Comparison of ENCODE assay signal across 9 cellular contexts in the genomic region with DNA sequence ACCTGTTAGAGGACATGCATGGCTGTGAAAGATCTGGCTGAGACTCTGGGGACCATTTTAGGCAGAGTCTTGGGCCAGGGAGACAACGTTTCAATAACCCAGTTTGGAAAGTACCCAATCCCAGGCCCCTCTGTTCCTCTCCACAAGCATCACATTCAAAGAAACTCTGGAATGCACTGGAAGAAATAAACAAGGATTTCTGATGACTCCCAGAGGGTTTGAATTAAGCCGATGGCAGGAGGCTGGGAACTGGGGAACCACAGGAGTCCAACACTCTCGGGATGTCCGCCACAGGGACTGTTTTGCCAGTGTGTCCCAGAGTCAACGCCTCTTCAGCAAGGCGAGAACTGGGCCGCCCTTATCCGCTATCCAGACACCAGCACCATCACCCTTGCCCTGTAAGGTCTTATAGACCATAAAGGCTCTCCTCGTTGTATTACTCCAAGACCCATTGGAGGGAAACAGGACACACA. TPM values are rescaled to one million over a fixed set of nuclear protein-coding genes. Genes with fewer than 3 reads are reported as not detected.
DNase-seq lines count a peak whose midpoint lies in the region; ATAC-seq and TF ChIP-seq lines count a peak whose summit lies in the region.
"Had no signal": no experiment of that assay in that cellular context is flagged by ENCODE, and none has a peak within 500 bp of the region (broad histone marks: within the 10 kb centered on the region; RNA-seq: fewer than 3 reads in every experiment).

No MANE protein-coding gene starts in this region.

- no peak overlapping the region for H3K27ac Mint-ChIP-seq in naive thymus-derived CD4-positive, alpha-beta T cell

- BruUV-seq in Panc1 (replicated peaks; lab: Mats Ljungman, UMichigan): no TSS peak

- H3K9me3 Mint-ChIP-seq in naive thymus-derived CD4-positive, alpha-beta T cell: peaks cover 0 to 1% (median 0%) of the 10 kb centered on the region in 11 donors

- no peaks in the 10 kb centered on the region for H3K9me3 ChIP-seq in Panc1 (ENCODE audit: control insufficient read depth, insufficient read depth, low read depth, low read length)
- no peaks in the 10 kb centered on the region for H3K9me3 ChIP-seq in naive thymus-derived CD4-positive, alpha-beta T cell (ENCODE audit: control insufficient read depth in 2 of 3, low read length in 3 of 3)

- H3K4me1 ChIP-seq in Panc1 (ENCODE audit: control insufficient read depth, insufficient read depth, low read length): peaks cover 9% of the 10 kb centered on the region
- peaks cover 0 to 12% of the 10 kb centered on the region in 2 donors for H3K4me1 ChIP-seq in naive thymus-derived CD4-positive, alpha-beta T cell (ENCODE audit: control insufficient read depth in 2 of 2, insufficient read depth in 2 of 2, low read length in 2 of 2)

- peak overlapping the region in 6 of 10 donors; percentile 6 to 90 (median 21) for H3K4me3 Mint-ChIP-seq in naive thymus-derived CD4-positive, alpha-beta T cell

- in situ Hi-C loops in Panc1 (cut with HindIII; ENCODE audit: low pct_unique_long_range_greater_than_20kb, low sequenced_read_pairs): no loop called here

- DNase-seq in AG04449 (ENCODE audit: low read depth, low spot score): no peak
- no peak for DNase-seq in Panc1 (ENCODE audit: low read depth, low spot score)
- no peak for DNase-seq in fibroblast of mammary gland (ENCODE audit: low read depth)
- no peak for DNase-seq in naive thymus-derived CD4-positive, alpha-beta T cell
- DNase-seq in NCI-H1417 (lab: John Stamatoyannopoulos, UW): no peak
- DNase-seq: DND-41 had no signal

- peaks cover 51 to 83% (median 72%) of the 10 kb centered on the region in 5 donors for H3K27me3 Mint-ChIP-seq in naive thymus-derived CD4-positive, alpha-beta T cell

- no peak for TF ChIP-seq CTCF in AG04449 (IDR thresholded peaks at IDR 0.05; ENCODE audit: insufficient read depth, low read length, missing control alignments)
- TF ChIP-seq CTCF in Panc1 (IDR thresholded peaks at IDR 0.05): no peak
- no peak for TF ChIP-seq CTCF in fibroblast of mammary gland (conservative IDR thresholded peaks at IDR 0.05; ENCODE audit: control insufficient read depth, insufficient read depth, low read depth, low read length)

- CTCF ChIA-PET in AG04449 (lab: Yijun Ruan, JAX) (interaction anchor here (0.7 to 9.1 kb wide), 13 partner anchors 11 to 264 kb away, joined by 3 to 318 read pairs (median 5); no protein-coding TSS in a partner anchor), Panc1 (lab: Charles Lee) (interaction anchor here (1.0 to 1.1 kb wide), 2 partner anchors 241 kb away, joined by 4 to 5 read pairs; no protein-coding TSS in a partner anchor)
- CTCF ChIA-PET in naive thymus-derived CD4-positive, alpha-beta T cell (lab: Charles Lee): no interaction called here

- no peaks in the 10 kb centered on the region; the same call in none of the 2 replicates for H3K36me3 ChIP-seq in Panc1 (ENCODE audit: control insufficient read depth, insufficient read depth, low read length)
- H3K36me3 ChIP-seq in naive thymus-derived CD4-positive, alpha-beta T cell (ENCODE audit: control insufficient read depth in 2 of 3, insufficient read depth in 3 of 3, low read length in 3 of 3): no peaks in the 10 kb centered on the region

- H3K4me3 ChIP-seq in AG04449 (ENCODE audit: low read depth, low read length) (peak overlapping the region; percentile 89), Panc1 (ENCODE audit: low read depth in 2 of 2, low read length in 2 of 2) (peak overlapping the region; percentile 56 to 68), fibroblast of mammary gland (ENCODE audit: control insufficient read depth, low read depth, low read length) (peak overlapping the region; percentile 76)
- no peak overlapping the region for H3K4me3 ChIP-seq in naive thymus-derived CD4-positive, alpha-beta T cell (ENCODE audit: low read length)

- intact Hi-C loops in Panc1 (cut with micrococcal nuclease; ENCODE audit: unreplicated experiment): loop anchor here (2.0 kb wide), 1 partner anchor 241 kb away; no protein-coding TSS in a partner anchor
- intact Hi-C loops in naive thymus-derived CD4-positive, alpha-beta T cell (cut with micrococcal nuclease): no loop called here

- POLR2A ChIA-PET in AG04449 (lab: Yijun Ruan, JAX) (interaction anchor here (1.2 to 1.9 kb wide), 4 partner anchors 11 to 241 kb away, joined by 3 to 10 read pairs (median 4); no protein-coding TSS in a partner anchor), Panc1 (lab: Charles Lee) (no interaction called here)
- POLR2A ChIA-PET in naive thymus-derived CD4-positive, alpha-beta T cell (lab: Charles Lee): no interaction called here

- H3K27ac ChIP-seq in Panc1 (ENCODE audit: low read length): no peak overlapping the region
- H3K27ac ChIP-seq in naive thymus-derived CD4-positive, alpha-beta T cell (ENCODE audit: low read depth, low read length): no peak overlapping the region

- H3K27me3 ChIP-seq in Panc1 (ENCODE audit: control insufficient read depth, insufficient read depth, low read length): peaks cover 8% of the 10 kb centered on the region
- peaks cover 3 to 11% of the 10 kb centered on the region in 2 donors for H3K27me3 ChIP-seq in naive thymus-derived CD4-positive, alpha-beta T cell (ENCODE audit: control insufficient read depth in 2 of 2, insufficient read depth in 2 of 2, low read length in 2 of 2)

- peaks cover 0 to 1% (median 0%) of the 10 kb centered on the region in 5 donors for H3K36me3 Mint-ChIP-seq in naive thymus-derived CD4-positive, alpha-beta T cell

- no peak for ATAC-seq in Panc1
- ATAC-seq in naive thymus-derived CD4-positive, alpha-beta T cell: no peak
- ATAC-seq in GM18870 (IDR thresholded peaks at IDR 0.05; ENCODE audit: unreplicated experiment): no peak
- no peak for ATAC-seq in GM21723 (IDR thresholded peaks at IDR 0.05; ENCODE audit: unreplicated experiment)
- no peak for ATAC-seq in GM19467 (IDR thresholded peaks at IDR 0.05; ENCODE audit: unreplicated experiment)

- H3K4me1 Mint-ChIP-seq in naive thymus-derived CD4-positive, alpha-beta T cell: peaks cover 0 to 22% (median 13%) of the 10 kb centered on the region in 7 donors

RNA-seq across cellular contexts. Expression of gene PMP22, which starts 3.3 kb away (rescaled TPM):
- 6.0 TPM for total RNA-seq in Panc1 (2021; ENCODE audit: unreplicated experiment)
- 6.6 TPM for polyA plus RNA-seq in Panc1 (2012; ENCODE audit: insufficient read length)
- total RNA-seq in naive thymus-derived CD4-positive, alpha-beta T cell: 1 to 10 TPM in 2 of 5 experiments, under 1 TPM in 2, not detected in 1; 0.40 to 2.3 (median 1.3) TPM
- polyA plus RNA-seq in naive thymus-derived CD4-positive, alpha-beta T cell: not detected
